ENCODE assay signal across 12 cellular contexts in the genomic region with DNA sequence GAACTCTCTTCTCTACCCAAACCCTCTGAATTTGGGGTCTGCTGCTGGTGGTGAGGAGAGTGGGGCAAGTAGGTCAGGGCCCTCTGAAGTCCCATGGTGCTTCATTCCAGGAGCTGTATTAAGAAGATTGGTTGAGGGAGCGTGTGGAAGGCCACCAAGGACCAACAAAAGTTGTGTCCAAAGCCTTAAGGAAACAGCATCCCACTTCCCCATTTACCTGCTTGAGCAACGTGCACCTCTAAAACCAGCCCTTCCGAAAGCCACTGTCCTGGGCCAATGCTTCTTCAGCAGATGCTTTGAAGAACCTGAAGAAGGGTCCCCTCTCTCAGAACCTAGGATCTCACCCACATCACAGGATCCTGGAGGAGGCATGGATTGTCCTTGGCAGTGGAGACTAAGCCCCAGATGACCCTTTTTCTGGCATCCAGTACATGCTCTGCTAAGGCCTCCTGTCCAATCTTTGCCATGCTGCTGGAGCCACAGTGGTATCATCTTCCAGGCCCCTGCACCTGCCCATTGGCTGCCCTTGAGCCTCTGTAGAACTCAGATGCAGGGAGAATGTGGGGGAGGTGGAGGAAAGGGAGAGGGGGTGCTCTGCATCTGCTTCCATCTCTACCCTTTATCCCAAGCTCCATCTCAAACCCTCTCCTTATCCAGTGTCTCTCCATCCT. TPM values are rescaled to one million over a fixed set of nuclear protein-coding genes. Genes with fewer than 3 reads are reported as not detected.
DNase-seq lines count a peak whose midpoint lies in the region; ATAC-seq and TF ChIP-seq lines count a peak whose summit lies in the region.
"Had no signal": no experiment of that assay in that cellular context is flagged by ENCODE, and none has a peak within 500 bp of the region (broad histone marks: within the 10 kb centered on the region; RNA-seq: fewer than 3 reads in every experiment).

No MANE protein-coding gene starts in this region.

- H3K4me2 ChIP-seq in neuronal stem cell (ENCODE audit: insufficient read depth, low read length, poor library complexity, severe bottlenecking): no peak overlapping the region

- H4K91ac ChIP-seq in neuronal stem cell (ENCODE audit: low read depth, low read length, poor library complexity): no peak overlapping the region

- TF ChIP-seq CTCF in right atrium auricular region (IDR thresholded peaks at IDR 0.05): no peak

- DNase-seq in right atrium auricular region (ENCODE audit: low spot score) (no peak), left ventricle myocardium superior (no peak), neuronal stem cell (ENCODE audit: low spot score) (no peak), NCI-H1092 treated with DMSO at 0.1 percent for 48 hours (lab: John Stamatoyannopoulos, UW) (no peak), A172 (ENCODE audit: low spot score) (no peak)
- DNase-seq: activated CD4-positive, alpha-beta T cell treated with anti-CD3 and anti-CD28 coated beads, Interleukin-2, amount 10 ng/mL, durations not matched to agents 24 days and 14 days; erythroblast; kidney glomerular epithelial cell had no signal

- H3K9ac ChIP-seq in neuronal stem cell (ENCODE audit: low read depth, low read length, poor library complexity): no peak overlapping the region

- H3K27ac ChIP-seq in right atrium auricular region (peak overlapping the region; percentile 90 to 97), esophagus (ENCODE audit: low read depth in 2 of 2, low read length in 1 of 2) (peak overlapping the region; percentile 96 to 98), neuronal stem cell (replicated peaks; ENCODE audit: low read length) (no peak overlapping the region)
- H3K27ac ChIP-seq: SJSA1 had no signal

- H3K23ac ChIP-seq in neuronal stem cell (ENCODE audit: low read depth, low read length, poor library complexity): no peak overlapping the region

- peak overlapping the region; percentile 62 for H2BK15ac ChIP-seq in neuronal stem cell (ENCODE audit: low read length)

- peak overlapping the region; percentile 84 for H2AFZ ChIP-seq in neuronal stem cell (ENCODE audit: low read length)

- peak overlapping the region; percentile 78 for H3K18ac ChIP-seq in neuronal stem cell (ENCODE audit: low read length)

- no peak overlapping the region for H4K8ac ChIP-seq in neuronal stem cell (ENCODE audit: low read depth, low read length)

- ATAC-seq in left ventricle myocardium superior: no peak
- no peak for ATAC-seq in HG02870 (IDR thresholded peaks at IDR 0.05; ENCODE audit: unreplicated experiment)
- ATAC-seq in GM19351 (IDR thresholded peaks at IDR 0.05; ENCODE audit: unreplicated experiment): no peak

- intact Hi-C loops in left ventricle myocardium superior (cut with micrococcal nuclease): no loop called here

- WGBS in esophagus, 2 donors: 92 to 95% methylated on average over 3 of the region's 3 CpGs
- no CpG with 5 or more reads among the region's 3 CpGs for WGBS in neuronal stem cell (ENCODE audit: extremely low coverage in 2 of 2, insufficient read length in 2 of 2, insufficient replicate concordance in 1 of 2), 2 donors

- H2BK5ac ChIP-seq in neuronal stem cell (ENCODE audit: low read length): no peak overlapping the region

- H3K36me3 ChIP-seq in right atrium auricular region (no peaks in the 10 kb centered on the region), esophagus (ENCODE audit: control insufficient read depth in 2 of 2, insufficient read depth in 2 of 2, low read length in 1 of 2) (no peaks in the 10 kb centered on the region), neuronal stem cell (replicated peaks in 1 of 2; ENCODE audit: control insufficient read depth in 2 of 2, insufficient read depth in 2 of 2, low read length in 2 of 2) (no peaks in the 10 kb centered on the region)
- H3K36me3 ChIP-seq: SJSA1 had no signal

- no peaks in the 10 kb centered on the region for H3K27me3 ChIP-seq in right atrium auricular region
- H3K27me3 ChIP-seq in esophagus (ENCODE audit: control insufficient read depth in 1 of 2, insufficient read depth in 2 of 2, low read length in 2 of 2): no peaks in the 10 kb centered on the region
- no peaks in the 10 kb centered on the region for H3K27me3 ChIP-seq in neuronal stem cell (ENCODE audit: control insufficient read depth in 3 of 3, insufficient read depth in 3 of 3, low read depth in 1 of 3, low read length in 3 of 3)
- H3K27me3 ChIP-seq: SJSA1 had no signal

- no peaks in the 10 kb centered on the region for H3K79me1 ChIP-seq in neuronal stem cell (ENCODE audit: low read depth, low read length)

- H2BK12ac ChIP-seq in neuronal stem cell (ENCODE audit: low read length): peak overlapping the region; percentile 42

- no peaks in the 10 kb centered on the region for H3K9me3 ChIP-seq in right atrium auricular region
- H3K9me3 ChIP-seq in esophagus (ENCODE audit: control insufficient read depth in 2 of 2, insufficient read depth in 1 of 2, low read depth in 1 of 2, low read length in 1 of 2): no peaks in the 10 kb centered on the region
- H3K9me3 ChIP-seq in neuronal stem cell (replicated peaks in 1 of 2; ENCODE audit: control insufficient read depth in 2 of 2, insufficient read depth in 1 of 2, low read depth in 1 of 2, low read length in 2 of 2): no peaks in the 10 kb centered on the region
- H3K9me3 ChIP-seq: SJSA1 had no signal

- H3K4me1 ChIP-seq in right atrium auricular region (peaks cover 0 to 91% of the 10 kb centered on the region in 2 donors), esophagus (ENCODE audit: control insufficient read depth in 2 of 2, insufficient read depth in 2 of 2, low read length in 1 of 2) (peaks cover 12 to 19% of the 10 kb centered on the region in 2 donors), neuronal stem cell (ENCODE audit: control insufficient read depth in 2 of 2, insufficient read depth in 1 of 2, low read depth in 1 of 2, low read length in 2 of 2) (peaks cover 38 to 58% of the 10 kb centered on the region in 2 donors)

- H3K4me3 ChIP-seq in right atrium auricular region: no peak overlapping the region
- H3K4me3 ChIP-seq in esophagus (ENCODE audit: low read depth in 1 of 2, low read length in 2 of 2): no peak overlapping the region
- H3K4me3 ChIP-seq in neuronal stem cell (ENCODE audit: low read length in 2 of 2): no peak overlapping the region
- H3K4me3 ChIP-seq: SJSA1 had no signal

- no peak overlapping the region for H3K4ac ChIP-seq in neuronal stem cell (ENCODE audit: low read length)

- peak overlapping the region; percentile 48 for H2AK5ac ChIP-seq in neuronal stem cell (ENCODE audit: low read depth, low read length)

- no peak overlapping the region for H2BK120ac ChIP-seq in neuronal stem cell (ENCODE audit: low read depth, low read length)

- no peak overlapping the region for H3K14ac ChIP-seq in neuronal stem cell (ENCODE audit: low read length)

RNA-seq across cellular contexts. Expression of a gene that starts 5.8 kb away (rescaled TPM):
- 1 to 10 TPM; 8.3 to 9.9 TPM for total RNA-seq in right atrium auricular region
- 21.5 TPM for total RNA-seq in left ventricle myocardium superior
- 10 to 100 TPM; 23.6 to 24.6 TPM for polyA plus RNA-seq in esophagus
- 5.0 TPM for polyA plus RNA-seq in neuronal stem cell (2013, experiment 1 of 2)
- polyA plus RNA-seq in neuronal stem cell (2013, experiment 2 of 2): 4.8 TPM
- total RNA-seq in A172 (2014; rRNA removed; shearing (Covaris generic)): 1.1 and 2.2 TPM in 2 replicates

RNA-seq across cellular contexts. Expression of a gene that starts 15.5 kb away (rescaled TPM):
- total RNA-seq in right atrium auricular region: 10 to 100 TPM; 42.2 to 52.5 TPM
- total RNA-seq in left ventricle myocardium superior: 49.1 TPM
- polyA plus RNA-seq in esophagus: 10 to 100 TPM; 42.1 to 59.5 TPM
- 106 TPM for polyA plus RNA-seq in neuronal stem cell (2013, experiment 1 of 2)
- 110 TPM for polyA plus RNA-seq in neuronal stem cell (2013, experiment 2 of 2)
- 61.3 and 64.3 TPM in 2 replicates for total RNA-seq in A172 (2014; rRNA removed; shearing (Covaris generic))

RNA-seq across cellular contexts. Expression of a gene that starts 34.1 kb away (rescaled TPM):
- total RNA-seq in right atrium auricular region (10 to 100 TPM; 26.0 to 35.5 TPM), left ventricle myocardium superior (48.1 TPM)
- polyA plus RNA-seq in esophagus: 10 to 100 TPM; 24.3 to 24.6 TPM
- 70.7 TPM for polyA plus RNA-seq in neuronal stem cell (2013, experiment 1 of 2)
- 70.5 TPM for polyA plus RNA-seq in neuronal stem cell (2013, experiment 2 of 2)
- total RNA-seq in A172 (2014; rRNA removed; shearing (Covaris generic)): 44.5 and 50.1 TPM in 2 replicates

RNA-seq across cellular contexts. Expression of a gene that starts 43.5 kb away (rescaled TPM):
- total RNA-seq in right atrium auricular region (10 to 100 TPM; 60.3 to 69.0 TPM), left ventricle myocardium superior (98.1 TPM)
- polyA plus RNA-seq in esophagus: 10 to 100 TPM; 10.5 to 11.0 TPM
- polyA plus RNA-seq in neuronal stem cell (2013, experiment 1 of 2): 13.2 TPM
- polyA plus RNA-seq in neuronal stem cell (2013, experiment 2 of 2): 13.2 TPM
- 14.5 and 17.8 TPM in 2 replicates for total RNA-seq in A172 (2014; rRNA removed; shearing (Covaris generic))

RNA-seq across cellular contexts. Expression of a gene that starts 52.0 kb away (rescaled TPM):
- total RNA-seq in right atrium auricular region (10 to 100 TPM; 44.2 to 44.7 TPM), left ventricle myocardium superior (56.9 TPM)
- polyA plus RNA-seq in esophagus: 10 to 100 TPM; 37.7 to 43.7 TPM
- 61.9 TPM for polyA plus RNA-seq in neuronal stem cell (2013, experiment 1 of 2)
- polyA plus RNA-seq in neuronal stem cell (2013, experiment 2 of 2): 61.2 TPM
- total RNA-seq in A172 (2014; rRNA removed; shearing (Covaris generic)): 46.5 and 67.3 TPM in 2 replicates
